Comparison of ENCODE assay signal across 26 cellular contexts in the genomic region with DNA sequence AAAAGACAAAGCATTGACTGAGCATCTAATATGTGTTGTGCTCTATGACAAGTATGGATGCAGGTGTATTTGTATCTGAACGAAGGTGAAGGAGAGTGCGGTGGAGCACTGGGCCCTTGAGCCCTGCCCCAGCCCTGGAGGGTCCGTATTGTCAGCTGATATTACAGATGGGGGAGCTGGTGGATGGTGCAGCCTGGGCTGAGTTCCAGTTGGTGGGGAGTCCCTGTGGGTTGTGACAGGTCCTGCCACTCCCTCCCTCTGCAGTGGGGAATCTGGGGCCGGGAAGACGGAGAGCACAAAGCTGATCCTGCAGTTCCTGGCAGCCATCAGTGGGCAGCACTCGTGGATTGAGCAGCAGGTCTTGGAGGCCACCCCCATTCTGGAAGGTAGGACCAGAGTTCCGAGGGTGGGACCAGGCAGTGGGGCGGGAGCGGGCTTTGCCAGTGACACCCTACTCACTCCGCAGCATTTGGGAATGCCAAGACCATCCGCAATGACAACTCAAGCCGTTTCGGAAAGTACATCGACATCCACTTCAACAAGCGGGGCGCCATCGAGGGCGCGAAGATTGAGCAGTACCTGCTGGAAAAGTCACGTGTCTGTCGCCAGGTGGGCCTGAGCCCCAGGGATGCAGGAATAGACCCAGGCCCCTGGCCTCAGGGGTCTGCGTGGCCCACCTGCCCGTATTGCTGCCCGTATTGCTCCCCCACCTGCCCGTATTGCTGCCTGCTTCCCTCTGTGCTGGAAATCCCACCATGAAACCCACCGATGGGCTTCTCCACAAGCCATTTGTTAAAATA. TPM values are rescaled to one million over a fixed set of nuclear protein-coding genes. Genes with fewer than 3 reads are reported as not detected.
A peak's percentile ranks its signal among the peaks of the same experiment; 100 is the strongest.
DNase-seq lines count a peak whose midpoint lies in the region; ATAC-seq, FAIRE-seq and TF ChIP-seq lines count a peak whose summit lies in the region.
"Had no signal": no experiment of that assay in that cellular context is flagged by ENCODE, and none has a peak within 500 bp of the region (broad histone marks: within the 10 kb centered on the region; RNA-seq: fewer than 3 reads in every experiment).

No MANE protein-coding gene starts in this region.

- 94 to 97% (median 95%) methylated on average over 24 to 26 of the region's 26 CpGs for WGBS in heart left ventricle, 4 donors
- 93 to 94% methylated on average over 16 to 26 of the region's 26 CpGs for WGBS in body of pancreas, 2 donors
- WGBS in GM23248 (ENCODE audit: low coverage in 1 of 2, low lambda C conversion rate in 2 of 2, missing lambda C conversion rate in 2 of 2), 2 experiments = 76 to 78% methylated on average over 24 to 26 of the region's 26 CpGs

- H3K9me3 ChIP-seq in heart left ventricle (no peaks in the 10 kb centered on the region), T-helper 17 cell (ENCODE audit: control insufficient read depth, low read length, poor library complexity, severe bottlenecking) (no peaks in the 10 kb centered on the region), kidney (ENCODE audit: control insufficient read depth in 1 of 2, low read length in 2 of 2) (no peaks in the 10 kb centered on the region), body of pancreas (no peaks in the 10 kb centered on the region), GM23248 (ENCODE audit: low read depth) (no peaks in the 10 kb centered on the region)
- no peaks in the 10 kb centered on the region for H3K9me3 ChIP-seq in BLaER1 treated with 17β-estradiol and CSF1 and Interleukin-3, amounts not matched to agents 10 nM and 100 nM (replicated peaks in 1 of 11)
- H3K9me3 ChIP-seq: BE2C, BLaER1, Caco-2 had no signal

- ATAC-seq in Right ventricle myocardium superior (ENCODE audit: poor library complexity) (no peak), heart left ventricle (no peak), T-helper 17 cell (no peak), body of pancreas (no peak)
- ATAC-seq: CD8-positive, alpha-beta T cell had no signal

- no peak overlapping the region for H3K4me3 Mint-ChIP-seq in T-helper 17 cell
- H3K4me3 Mint-ChIP-seq: CD4-positive, alpha-beta T cell; CD8-positive, alpha-beta T cell had no signal

- H3K27me3 ChIP-seq in heart left ventricle (no peaks in the 10 kb centered on the region), body of pancreas (no peaks in the 10 kb centered on the region), GM23248 (replicated peaks; ENCODE audit: insufficient read depth) (no peaks in the 10 kb centered on the region)
- no peaks in the 10 kb centered on the region for H3K27me3 ChIP-seq in BLaER1 treated with 17β-estradiol and CSF1 and Interleukin-3, amounts not matched to agents 10 nM and 100 nM
- H3K27me3 ChIP-seq: BE2C, BLaER1 had no signal

- peak overlapping the region in 7 of 11 experiments; percentile 86 to 99 (median 94); a peak in 7 of 22 replicates for H3K4me2 ChIP-seq in BLaER1 treated with 17β-estradiol and CSF1 and Interleukin-3, amounts not matched to agents 10 nM and 100 nM
- no peak overlapping the region for H3K4me2 ChIP-seq in GM23248 (ENCODE audit: unreplicated experiment)

- H3K79me2 ChIP-seq in GM23248 (ENCODE audit: insufficient read depth) = no peaks in the 10 kb centered on the region

- FAIRE-seq in kidney (lab: Jason Lieb, UNC) = no peak
- FAIRE-seq: A204.1, D721Med, G401.6, GM12891, GM19239 had no signal

- peaks cover 0 to 13% (median 0%) of the 10 kb centered on the region in 11 experiments; a peak in 6 of 22 replicates for H4K20me1 ChIP-seq in BLaER1 treated with 17β-estradiol and CSF1 and Interleukin-3, amounts not matched to agents 10 nM and 100 nM
- H4K20me1 ChIP-seq in GM23248 (ENCODE audit: insufficient read depth) = no peaks in the 10 kb centered on the region
- H4K20me1 ChIP-seq: BLaER1 had no signal

- peak overlapping the region; percentile 29 for H3K27ac Mint-ChIP-seq in T-helper 17 cell
- H3K27ac Mint-ChIP-seq: CD4-positive, alpha-beta T cell; CD8-positive, alpha-beta T cell had no signal

- H3K27ac ChIP-seq in heart left ventricle (no peak overlapping the region), kidney (ENCODE audit: low read depth in 2 of 2, low read length in 2 of 2) (no peak overlapping the region), body of pancreas (no peak overlapping the region), GM23248 (no peak overlapping the region)
- H3K27ac ChIP-seq in BLaER1 treated with 17β-estradiol and CSF1 and Interleukin-3, amounts not matched to agents 10 nM and 100 nM = no peak overlapping the region
- H3K27ac ChIP-seq: BLaER1, C4-2B had no signal

- H3F3A ChIP-seq in GM23248 (ENCODE audit: insufficient read depth) = no peaks in the 10 kb centered on the region

- no peak overlapping the region for H3K4me3 ChIP-seq in heart left ventricle
- H3K4me3 ChIP-seq in BLaER1 treated with 17β-estradiol and CSF1 and Interleukin-3, amounts not matched to agents 10 nM and 100 nM = no peak overlapping the region
- no peak overlapping the region for H3K4me3 ChIP-seq in kidney (ENCODE audit: low read length in 2 of 2)
- no peak overlapping the region for H3K4me3 ChIP-seq in body of pancreas
- H3K4me3 ChIP-seq in GM23248 = no peak overlapping the region
- H3K4me3 ChIP-seq: BLaER1 had no signal

- DNase-seq in Right ventricle myocardium superior (peak; percentile 36), heart left ventricle (no peak), T-helper 17 cell (no peak), kidney (peak; percentile 47), body of pancreas (no peak), GM23248 (no peak), mesenteric fat pad (ENCODE audit: low spot score) (no peak)
- DNase-seq: 8988T; ACHN; BE2C; Caco-2; Calu3; CD4-positive, alpha-beta T cell; CD8-positive, alpha-beta T cell; DMS79 treated with DMSO at 0.1 percent for 48 hours; GF-D8 had no signal

- H3K36me3 Mint-ChIP-seq in T-helper 17 cell (ENCODE audit: low read depth) = no peaks in the 10 kb centered on the region
- H3K36me3 Mint-ChIP-seq: CD8-positive, alpha-beta T cell had no signal

- no peaks in the 10 kb centered on the region for H3K9me2 ChIP-seq in GM23248 (ENCODE audit: insufficient read depth)

- H3K4me1 ChIP-seq in heart left ventricle (peaks cover 0 to 32% (median 17%) of the 10 kb centered on the region in 12 donors), kidney (ENCODE audit: control insufficient read depth in 1 of 2, insufficient read depth in 1 of 2, low read depth in 1 of 2, low read length in 2 of 2) (peaks cover 8 to 14% of the 10 kb centered on the region in 2 donors), body of pancreas (no peaks in the 10 kb centered on the region), GM23248 (ENCODE audit: insufficient read depth) (no peaks in the 10 kb centered on the region)
- peaks cover 46 to 53% (median 48%) of the 10 kb centered on the region in 10 experiments for H3K4me1 ChIP-seq in BLaER1 treated with 17β-estradiol and CSF1 and Interleukin-3, amounts not matched to agents 10 nM and 100 nM
- H3K4me1 ChIP-seq: BE2C had no signal

- H2AFZ ChIP-seq in GM23248 = no peak overlapping the region

- no peaks in the 10 kb centered on the region for H3K27me3 Mint-ChIP-seq in T-helper 17 cell
- H3K27me3 Mint-ChIP-seq: CD4-positive, alpha-beta T cell had no signal

- H3K36me3 ChIP-seq in heart left ventricle (no peaks in the 10 kb centered on the region), kidney (ENCODE audit: control insufficient read depth in 1 of 2, insufficient read depth in 2 of 2, low read length in 2 of 2) (peaks cover 0 to 4% of the 10 kb centered on the region in 2 donors), body of pancreas (replicated peaks in 1 of 2; ENCODE audit: insufficient read depth in 1 of 2, low read depth in 2 of 2) (no peaks in the 10 kb centered on the region), GM23248 (ENCODE audit: low read depth) (no peaks in the 10 kb centered on the region)
- no peaks in the 10 kb centered on the region for H3K36me3 ChIP-seq in BLaER1 treated with 17β-estradiol and CSF1 and Interleukin-3, amounts not matched to agents 10 nM and 100 nM
- H3K36me3 ChIP-seq: BE2C, BLaER1 had no signal

- no peak overlapping the region for H3K9ac ChIP-seq in BLaER1 treated with 17β-estradiol and CSF1 and Interleukin-3, amounts not matched to agents 10 nM and 100 nM
- no peak overlapping the region for H3K9ac ChIP-seq in kidney (ENCODE audit: low read length in 2 of 2)
- no peak overlapping the region for H3K9ac ChIP-seq in GM23248
- H3K9ac ChIP-seq: BLaER1 had no signal

- intact Hi-C loops in Right ventricle myocardium superior (cut with DNase I) (no loop called here), heart left ventricle (cut with DNase I) (no loop called here), kidney (cut with DNase I) (no loop called here), body of pancreas (cut with DNase I) (no loop called here)

- TF ChIP-seq CTCF in heart left ventricle (IDR thresholded peaks at IDR 0.05) (no peak), kidney (IDR thresholded peaks at IDR 0.05; ENCODE audit: borderline replicate concordance, extremely low read depth, insufficient read depth) (no peak), body of pancreas (IDR thresholded peaks at IDR 0.05) (no peak)

- in situ Hi-C loops in GM23248 (cut with MboI) = no loop called here

- peaks cover 33% of the 10 kb centered on the region for H3K4me1 Mint-ChIP-seq in T-helper 17 cell

- no peak for TF ChIP-seq POLR2A in heart left ventricle (IDR thresholded peaks at IDR 0.05)
- TF ChIP-seq POLR2A in body of pancreas (IDR thresholded peaks at IDR 0.05) = no peak

RNA-seq across cellular contexts. Expression of gene MYO7A, which starts 28.6 kb away (rescaled TPM):
- total RNA-seq in Right ventricle myocardium superior (4.4 TPM), heart left ventricle (10 to 100 TPM in 1 of 9 donors, 1 to 10 TPM in 8; 1.6 to 17.1 (median 2.7) TPM), T-helper 17 cell (1 to 10 TPM in 1 of 2 donors, under 1 TPM in 1; 0.57 to 1.7 TPM), kidney (10.7 TPM), body of pancreas (10 to 100 TPM; 10.4 to 12.9 TPM), mesenteric fat pad (23.2 TPM)
- polyA plus RNA-seq in heart left ventricle (1 to 10 TPM; 1.0 to 2.9 TPM), kidney (ENCODE audit: insufficient read depth, low read depth, low replicate concordance) (6.1 TPM), GM23248 (2016; fragmentation: Nextera tagmentation; extraction: Ambion mirVana) (not detected in 2 replicates)
- total RNA-seq in GM23248 (2014; rRNA removed; shearing (Covaris generic)) = not detected in 2 replicates
- total RNA-seq: A673 had no signal
- polyA plus RNA-seq: AG04450 had no signal

RNA-seq across cellular contexts. Expression of gene OMP, which starts 54.0 kb away (rescaled TPM):
- not detected for total RNA-seq in Right ventricle myocardium superior
- total RNA-seq in heart left ventricle = not detected
- not detected for polyA plus RNA-seq in heart left ventricle
- total RNA-seq in T-helper 17 cell = not detected
- 1.8 TPM for total RNA-seq in kidney
- not detected for polyA plus RNA-seq in kidney (ENCODE audit: insufficient read depth, low read depth, low replicate concordance)
- total RNA-seq in body of pancreas = not detected
- not detected in 2 replicates for total RNA-seq in GM23248 (2014; rRNA removed; shearing (Covaris generic))
- not detected in 2 replicates for polyA plus RNA-seq in GM23248 (2016; fragmentation: Nextera tagmentation; extraction: Ambion mirVana)
- not detected for total RNA-seq in mesenteric fat pad
- total RNA-seq: A673; CD4-positive, alpha-beta T cell had no signal
- polyA plus RNA-seq: AG04450 had no signal

Comparison
In these comparisons a context has a peak if more than half of its experiments do, and no peak if none do; other contexts are left out.
1. DNase-seq: peak in Right ventricle myocardium superior (single experiment) and kidney (single experiment); none in heart left ventricle (0 of 5), T-helper 17 cell (0 of 3), body of pancreas (0 of 4), GM23248 (single experiment) and mesenteric fat pad (single experiment).